21 cellular contexts compared by ENCODE assay signal in genomic region chr1:19036701-19037605, GRCh38.
A peak's percentile ranks its signal among the peaks of the same experiment; 100 is the strongest.
DNase-seq lines count a peak whose midpoint lies in the region; ATAC-seq and TF ChIP-seq lines count a peak whose summit lies in the region.
"Had no signal": no experiment of that assay in that cellular context is flagged by ENCODE, and none has a peak within 500 bp of the region (broad histone marks: within the 10 kb centered on the region; RNA-seq: fewer than 3 reads in every experiment).

No MANE protein-coding gene starts in this region.

- H3K36me3 Mint-ChIP-seq in endodermal cell (ENCODE audit: low read depth) (no peaks in the 10 kb centered on the region), progenitor cell of endocrine pancreas (ENCODE audit: insufficient read depth) (no peaks in the 10 kb centered on the region)
- no peaks in the 10 kb centered on the region for H3K36me3 Mint-ChIP-seq in activated CD8-positive, alpha-beta T cell treated with anti-CD3 and anti-CD28 coated beads, Interleukin-2, amount 10 ng/mL, durations not matched to agents 7 days and 5 days (ENCODE audit: low read depth)
- H3K36me3 Mint-ChIP-seq in activated T-helper 1 cell treated with anti-CD3 and anti-CD28 coated beads, Interleukin-12 subunit alpha, Interleukin-12 subunit beta, Interleukin-2, Interleukin-4 antibody, amounts not matched to agents 30 ng/mL and 10 ng/mL and 1 ng/mL, durations not matched to agents 14 hours and 24 hours and 36 hours (ENCODE audit: low read depth) = no peaks in the 10 kb centered on the region
- H3K36me3 Mint-ChIP-seq: IgD-negative memory B cell had no signal

- H2BK120ac ChIP-seq in IMR-90 (ENCODE audit: low read depth, low read length) = no peak overlapping the region

- CTCF ChIA-PET in IMR-90 (lab: Yijun Ruan, JAX) = interaction anchor here (1.5 kb wide), 1 partner anchor 13 kb away, joined by 4 read pairs; no protein-coding TSS in a partner anchor
- CTCF ChIA-PET in activated CD8-positive, alpha-beta T cell treated with anti-CD3 and anti-CD28 coated beads, Interleukin-2, amount 10 ng/mL, durations not matched to agents 7 days and 5 days (lab: Charles Lee) = no interaction called here

- intact Hi-C loops in IMR-90 (cut with micrococcal nuclease) = no loop called here
- intact Hi-C loops in activated T-helper 1 cell treated with anti-CD3 and anti-CD28 coated beads, Interleukin-12 subunit alpha, Interleukin-12 subunit beta, Interleukin-2, Interleukin-4 antibody, amounts not matched to agents 30 ng/mL and 10 ng/mL and 1 ng/mL, durations not matched to agents 14 hours and 24 hours and 36 hours (cut with micrococcal nuclease) = no loop called here

- H4K20me1 ChIP-seq in IMR-90 (ENCODE audit: insufficient read depth, low read length) = no peaks in the 10 kb centered on the region

- H2AFZ ChIP-seq in IMR-90 (replicated peaks; ENCODE audit: low read length, poor library complexity) = no peak overlapping the region

- H3K18ac ChIP-seq in IMR-90 (ENCODE audit: low read depth, low read length) = no peak overlapping the region

- TF ChIP-seq POLR2A in IMR-90 (IDR thresholded peaks at IDR 0.05; ENCODE audit: low read depth, low read length) = no peak

- H2AK9ac ChIP-seq in IMR-90 (replicated peaks; ENCODE audit: low read depth, low read length, poor library complexity) = no peak overlapping the region

- H2AK5ac ChIP-seq in IMR-90 (ENCODE audit: low read depth, low read length) = 0 out of 2 replicates have a peak overlapping the region, but pooled peaks have one; percentile 13

- dilution Hi-C loops in IMR-90 (cut with HindIII; ENCODE audit: low sequenced_read_pairs, unreplicated experiment) = no loop called here

- no peak overlapping the region for H4K91ac ChIP-seq in IMR-90 (ENCODE audit: insufficient read depth, low read depth, low read length)

- H2BK15ac ChIP-seq in IMR-90 (ENCODE audit: low read depth, low read length) = no peak overlapping the region

- H3K27me3 Mint-ChIP-seq in endodermal cell (ENCODE audit: insufficient read depth) (peaks cover 3% of the 10 kb centered on the region), progenitor cell of endocrine pancreas (peaks cover 24% of the 10 kb centered on the region)
- peaks cover 29% of the 10 kb centered on the region for H3K27me3 Mint-ChIP-seq in activated CD8-positive, alpha-beta T cell treated with anti-CD3 and anti-CD28 coated beads, Interleukin-2, amount 10 ng/mL, durations not matched to agents 7 days and 5 days (ENCODE audit: low read depth)
- peaks cover 20% of the 10 kb centered on the region for H3K27me3 Mint-ChIP-seq in activated T-helper 1 cell treated with anti-CD3 and anti-CD28 coated beads, Interleukin-12 subunit alpha, Interleukin-12 subunit beta, Interleukin-2, Interleukin-4 antibody, amounts not matched to agents 30 ng/mL and 10 ng/mL and 1 ng/mL, durations not matched to agents 14 hours and 24 hours and 36 hours (ENCODE audit: insufficient read depth)

- POLR2A ChIA-PET in IMR-90 (lab: Charles Lee; ENCODE audit: unreplicated experiment) = no interaction called here
- POLR2A ChIA-PET in activated CD8-positive, alpha-beta T cell treated with anti-CD3 and anti-CD28 coated beads, Interleukin-2, amount 10 ng/mL, durations not matched to agents 7 days and 5 days (lab: Charles Lee) = no interaction called here

- no peak overlapping the region for H3K56ac ChIP-seq in IMR-90 (ENCODE audit: extremely low read depth, insufficient read depth, low read length)

- H3K36me3 ChIP-seq in IMR-90 (ENCODE audit: control insufficient read depth, insufficient read depth, low read length) (no peaks in the 10 kb centered on the region), endodermal cell (ENCODE audit: control insufficient read depth, insufficient read depth, low read length) (no peaks in the 10 kb centered on the region)

- no peak for TF ChIP-seq RAD21 in IMR-90 (IDR thresholded peaks at IDR 0.05; ENCODE audit: low read length)

- H3K14ac ChIP-seq in IMR-90 (replicated peaks; ENCODE audit: low read depth, low read length) = no peak overlapping the region

- H3K27ac Mint-ChIP-seq in endodermal cell (no peak overlapping the region), progenitor cell of endocrine pancreas (peak overlapping the region; percentile 86)
- H3K27ac Mint-ChIP-seq in activated CD8-positive, alpha-beta T cell treated with anti-CD3 and anti-CD28 coated beads, Interleukin-2, amount 10 ng/mL, durations not matched to agents 7 days and 5 days = no peak overlapping the region
- no peak overlapping the region for H3K27ac Mint-ChIP-seq in activated T-helper 1 cell treated with anti-CD3 and anti-CD28 coated beads, Interleukin-12 subunit alpha, Interleukin-12 subunit beta, Interleukin-2, Interleukin-4 antibody, amounts not matched to agents 30 ng/mL and 10 ng/mL and 1 ng/mL, durations not matched to agents 14 hours and 24 hours and 36 hours
- H3K27ac Mint-ChIP-seq: IgD-negative memory B cell had no signal

- no peak overlapping the region for H2BK20ac ChIP-seq in IMR-90 (ENCODE audit: low read depth, low read length)

- H3K4me1 Mint-ChIP-seq in endodermal cell (no peaks in the 10 kb centered on the region), progenitor cell of endocrine pancreas (ENCODE audit: low read depth) (peaks cover 7% of the 10 kb centered on the region)
- no peaks in the 10 kb centered on the region for H3K4me1 Mint-ChIP-seq in activated CD8-positive, alpha-beta T cell treated with anti-CD3 and anti-CD28 coated beads, Interleukin-2, amount 10 ng/mL, durations not matched to agents 7 days and 5 days (ENCODE audit: low read depth)
- no peaks in the 10 kb centered on the region for H3K4me1 Mint-ChIP-seq in activated T-helper 1 cell treated with anti-CD3 and anti-CD28 coated beads, Interleukin-12 subunit alpha, Interleukin-12 subunit beta, Interleukin-2, Interleukin-4 antibody, amounts not matched to agents 30 ng/mL and 10 ng/mL and 1 ng/mL, durations not matched to agents 14 hours and 24 hours and 36 hours (ENCODE audit: low read depth)
- H3K4me1 Mint-ChIP-seq: IgD-negative memory B cell had no signal

- H3K4me3 ChIP-seq in IMR-90 (ENCODE audit: insufficient read depth, low read depth, low read length) = no peak overlapping the region
- no peak overlapping the region for H3K4me3 ChIP-seq in endodermal cell (ENCODE audit: low read length)

- peak; percentile 34 for DNase-seq in activated effector memory CD4-positive, alpha-beta T cell treated with anti-CD3 and anti-CD28 coated beads, Interleukin-2, amount 50 U/mL, for 16 hours
- DNase-seq in activated effector memory CD4-positive, alpha-beta T cell treated with Interleukin-2 at 50 U/mL for 16 hours = no peak
- no peak for DNase-seq in IMR-90
- peak; percentile 33 for DNase-seq in endodermal cell
- no peak for DNase-seq in progenitor cell of endocrine pancreas (ENCODE audit: low spot score, unreplicated experiment)
- no peak for DNase-seq in activated CD8-positive, alpha-beta T cell treated with anti-CD3 and anti-CD28 coated beads, Interleukin-2, amount 10 ng/mL, durations not matched to agents 7 days and 5 days
- no peak for DNase-seq in hypothalamus (lab: John Stamatoyannopoulos, UW)
- no peak for DNase-seq in activated T-helper 1 cell treated with anti-CD3 and anti-CD28 coated beads, Interleukin-12 subunit alpha, Interleukin-12 subunit beta, Interleukin-2, Interleukin-4 antibody, amounts not matched to agents 30 ng/mL and 10 ng/mL and 1 ng/mL, durations not matched to agents 14 hours and 24 hours and 36 hours (ENCODE audit: low spot score)
- DNase-seq: 8988T, ACHN, Calu3, DMS153, DND-41, H9, NCI-H1417 treated with DMSO at 0.1 percent for 48 hours, NCI-H1694 treated with DMSO at 0.1 percent for 48 hours, NCI-H2081, NCI-H526 treated with DMSO at 0.1 percent for 48 hours had no signal

- in situ Hi-C loops in IMR-90 (cut with MboI; ENCODE audit: low sequenced_read_pairs) = no loop called here

- no peak overlapping the region for H4K5ac ChIP-seq in IMR-90 (ENCODE audit: low read depth, low read length)

- H3K9me3 Mint-ChIP-seq in endodermal cell = no peaks in the 10 kb centered on the region
- no peaks in the 10 kb centered on the region for H3K9me3 Mint-ChIP-seq in progenitor cell of endocrine pancreas (ENCODE audit: low read depth)
- no peaks in the 10 kb centered on the region for H3K9me3 Mint-ChIP-seq in activated CD8-positive, alpha-beta T cell treated with anti-CD3 and anti-CD28 coated beads, Interleukin-2, amount 10 ng/mL, durations not matched to agents 7 days and 5 days (ENCODE audit: insufficient read depth)
- H3K9me3 Mint-ChIP-seq in activated T-helper 1 cell treated with anti-CD3 and anti-CD28 coated beads, Interleukin-12 subunit alpha, Interleukin-12 subunit beta, Interleukin-2, Interleukin-4 antibody, amounts not matched to agents 30 ng/mL and 10 ng/mL and 1 ng/mL, durations not matched to agents 14 hours and 24 hours and 36 hours = no peaks in the 10 kb centered on the region
- H3K9me3 Mint-ChIP-seq: H9, IgD-negative memory B cell had no signal

- H3K9ac ChIP-seq in IMR-90 (ENCODE audit: low read depth, low read length) = no peak overlapping the region
- no peak overlapping the region for H3K9ac ChIP-seq in endodermal cell (ENCODE audit: extremely low read depth, low read length, poor library complexity, severe bottlenecking)
- H3K9ac ChIP-seq: KMS-11 had no signal

- H3K4me1 ChIP-seq in IMR-90 (ENCODE audit: control insufficient read depth, insufficient read depth, low read length) = peaks cover 2% of the 10 kb centered on the region; the same call in 1 of the 2 replicates
- no peaks in the 10 kb centered on the region for H3K4me1 ChIP-seq in endodermal cell (ENCODE audit: control insufficient read depth, insufficient read depth, low read length)

- H3K9me3 ChIP-seq in IMR-90 (ENCODE audit: control insufficient read depth, insufficient read depth, low read length) (no peaks in the 10 kb centered on the region), endodermal cell (ENCODE audit: control insufficient read depth, low read length) (no peaks in the 10 kb centered on the region)

- H3K23ac ChIP-seq in IMR-90 (ENCODE audit: low read depth, low read length) = no peak overlapping the region

- TF ChIP-seq CTCF in IMR-90 (conservative IDR thresholded peaks at IDR 0.05; ENCODE audit: low read depth, low read length) (no peak), endodermal cell (conservative IDR thresholded peaks at IDR 0.05) (no peak), progenitor cell of endocrine pancreas (IDR thresholded peaks at IDR 0.05; ENCODE audit: unreplicated experiment) (no peak)

- H3K27me3 ChIP-seq in IMR-90 (ENCODE audit: control insufficient read depth, insufficient read depth, low read length) (peaks cover 41% of the 10 kb centered on the region), endodermal cell (ENCODE audit: control insufficient read depth, insufficient read depth, low read length, poor library complexity, severe bottlenecking) (no peaks in the 10 kb centered on the region)

- H3K9me1 ChIP-seq in IMR-90 (ENCODE audit: insufficient read depth, low read length) = peaks cover 5% of the 10 kb centered on the region

- no peak overlapping the region for H4K8ac ChIP-seq in IMR-90 (ENCODE audit: low read depth in 2 of 2, low read length in 2 of 2)

- no TSS peak for BruUV-seq in IMR-90 (replicated peaks; lab: Mats Ljungman, UMichigan)

- no peak overlapping the region for H3K4ac ChIP-seq in IMR-90 (ENCODE audit: low read depth, low read length)

- no peak overlapping the region for H3K4me2 ChIP-seq in IMR-90 (ENCODE audit: low read depth, low read length)
- H3K4me2 ChIP-seq: KMS-11 had no signal

- no peak for ATAC-seq in IMR-90 (ENCODE audit: low read depth)
- ATAC-seq in activated CD8-positive, alpha-beta T cell treated with anti-CD3 and anti-CD28 coated beads, Interleukin-2, amount 10 ng/mL, durations not matched to agents 7 days and 5 days = no peak
- ATAC-seq: Panc1 had no signal

- H3K79me1 ChIP-seq in IMR-90 (ENCODE audit: low read depth in 1 of 2, low read length in 2 of 2) = no peaks in the 10 kb centered on the region

- no peak overlapping the region for H3K4me3 Mint-ChIP-seq in endodermal cell
- H3K4me3 Mint-ChIP-seq in progenitor cell of endocrine pancreas (ENCODE audit: low read depth) = no peak overlapping the region
- H3K4me3 Mint-ChIP-seq in activated CD8-positive, alpha-beta T cell treated with anti-CD3 and anti-CD28 coated beads, Interleukin-2, amount 10 ng/mL, durations not matched to agents 7 days and 5 days = no peak overlapping the region
- H3K4me3 Mint-ChIP-seq in activated T-helper 1 cell treated with anti-CD3 and anti-CD28 coated beads, Interleukin-12 subunit alpha, Interleukin-12 subunit beta, Interleukin-2, Interleukin-4 antibody, amounts not matched to agents 30 ng/mL and 10 ng/mL and 1 ng/mL, durations not matched to agents 14 hours and 24 hours and 36 hours = no peak overlapping the region
- H3K4me3 Mint-ChIP-seq: H9, IgD-negative memory B cell had no signal

- H3K27ac ChIP-seq in IMR-90 (ENCODE audit: insufficient read depth, low read length) (no peak overlapping the region), endodermal cell (ENCODE audit: low read depth, low read length) (no peak overlapping the region)
- H3K27ac ChIP-seq: KMS-11 had no signal

- no peak overlapping the region for H2BK5ac ChIP-seq in IMR-90 (ENCODE audit: low read depth, low read length, poor library complexity, severe bottlenecking)

- 90% methylated on average over 4 of the region's 15 CpGs; no CpG with 5 or more reads in 1 of the 2 experiments for WGBS in IMR-90 (ENCODE audit: extremely low coverage in 2 of 2, insufficient read length in 1 of 2), 2 experiments
- 90% methylated on average over 12 to 15 of the region's 15 CpGs for WGBS in endodermal cell (ENCODE audit: insufficient coverage in 1 of 2, insufficient read length in 1 of 2), 2 experiments

Comparison
In these comparisons a context has a peak if more than half of its experiments do, and no peak if none do; other contexts are left out.
1. DNase-seq: peak in activated effector memory CD4-positive, alpha-beta T cell treated with anti-CD3 and anti-CD28 coated beads, Interleukin-2, amount 50 U/mL, for 16 hours (single experiment) and endodermal cell (single experiment); none in activated effector memory CD4-positive, alpha-beta T cell treated with Interleukin-2 at 50 U/mL for 16 hours (single experiment), IMR-90 (single experiment), progenitor cell of endocrine pancreas (single experiment), activated CD8-positive, alpha-beta T cell treated with anti-CD3 and anti-CD28 coated beads, Interleukin-2, amount 10 ng/mL, durations not matched to agents 7 days and 5 days (single experiment), hypothalamus (0 of 51) and activated T-helper 1 cell treated with anti-CD3 and anti-CD28 coated beads, Interleukin-12 subunit alpha, Interleukin-12 subunit beta, Interleukin-2, Interleukin-4 antibody, amounts not matched to agents 30 ng/mL and 10 ng/mL and 1 ng/mL, durations not matched to agents 14 hours and 24 hours and 36 hours (single experiment).